In genomic region chr4:185689407-185689806, GRCh38 we compare ENCODE assay signal across 23 cellular contexts.
DNase-seq lines count a peak whose midpoint lies in the region; ATAC-seq and TF ChIP-seq lines count a peak whose summit lies in the region.
"Had no signal": no experiment of that assay in that cellular context is flagged by ENCODE, and none has a peak within 500 bp of the region (broad histone marks: within the 10 kb centered on the region; RNA-seq: fewer than 3 reads in every experiment).

No MANE protein-coding gene starts in this region.

- H3K9me3 ChIP-seq in left ventricle myocardium inferior (replicated peaks) (no peaks in the 10 kb centered on the region), tibial artery (no peaks in the 10 kb centered on the region)
- H3K9me3 ChIP-seq: BE2C had no signal

- DNase-seq in left ventricle myocardium inferior (no peak), left cardiac atrium (no peak), WTC11 (ENCODE audit: low spot score) (no peak), left lobe of liver (ENCODE audit: low spot score) (no peak), tibial artery (no peak)
- no peak for DNase-seq in activated CD4-positive, CD25-positive, alpha-beta regulatory T cell (lab: John Stamatoyannopoulos, UW)
- DNase-seq: ACHN; BE2C; C1 segment of cervical spinal cord; CD4-positive, CD25-positive, alpha-beta regulatory T cell; CD8-positive, alpha-beta memory T cell; COR-L47; DMS 273 treated with DMSO at 0.1 percent for 48 hours; DMS53; DND-41; EL; GM23248; H7; HFFc6 had no signal

- intact Hi-C loops in left ventricle myocardium inferior (cut with micrococcal nuclease) (no loop called here), left cardiac atrium (cut with DNase I) (no loop called here), tibial artery (cut with DNase I; ENCODE audit: low total_unique reads) (no loop called here)

- H3K27ac Mint-ChIP-seq in WTC11, result no peak overlapping the region
- H3K27ac Mint-ChIP-seq: CD4-positive, CD25-positive, alpha-beta regulatory T cell; CD8-positive, alpha-beta memory T cell; HFFc6 had no signal

- H3K36me3 ChIP-seq in left ventricle myocardium inferior (peaks cover 13% of the 10 kb centered on the region), tibial artery (no peaks in the 10 kb centered on the region)
- H3K36me3 ChIP-seq: BE2C had no signal

- H3K27ac ChIP-seq in left ventricle myocardium inferior (replicated peaks) (peak overlapping the region; percentile 77), tibial artery (peak overlapping the region; percentile 86 to 88)
- H3K27ac ChIP-seq: GM23248, HL-60 had no signal

- H3K4me1 ChIP-seq in left ventricle myocardium inferior, result peaks cover 84% of the 10 kb centered on the region
- peaks cover 0 to 68% (median 21%) of the 10 kb centered on the region in 4 donors for H3K4me1 ChIP-seq in tibial artery
- H3K4me1 ChIP-seq: BE2C had no signal

- CTCF ChIA-PET in WTC11 (lab: Charles Lee), result no interaction called here

- no peaks in the 10 kb centered on the region for H3K36me3 Mint-ChIP-seq in WTC11
- H3K36me3 Mint-ChIP-seq: CD4-positive, CD25-positive, alpha-beta regulatory T cell; CD8-positive, alpha-beta memory T cell had no signal

- no peak overlapping the region for H3K4me3 Mint-ChIP-seq in WTC11
- H3K4me3 Mint-ChIP-seq: CD4-positive, CD25-positive, alpha-beta regulatory T cell; CD8-positive, alpha-beta memory T cell; HFFc6 had no signal

- no peaks in the 10 kb centered on the region for H3K27me3 Mint-ChIP-seq in WTC11 (ENCODE audit: low read depth)
- H3K27me3 Mint-ChIP-seq: CD4-positive, CD25-positive, alpha-beta regulatory T cell had no signal

- no peak for TF ChIP-seq CTCF in left ventricle myocardium inferior (IDR thresholded peaks at IDR 0.05; ENCODE audit: borderline replicate concordance)
- TF ChIP-seq CTCF in WTC11 (IDR thresholded peaks at IDR 0.05), result no peak
- no peak for TF ChIP-seq CTCF in tibial artery (IDR thresholded peaks at IDR 0.05)

- POLR2A ChIA-PET in WTC11 (lab: Charles Lee), result no interaction called here

- H3K4me3 ChIP-seq in left ventricle myocardium inferior (no peak overlapping the region), tibial artery (no peak overlapping the region)
- H3K4me3 ChIP-seq: GM12878, GM23248 had no signal

- no peaks in the 10 kb centered on the region for H3K9me3 Mint-ChIP-seq in WTC11
- H3K9me3 Mint-ChIP-seq: CD4-positive, CD25-positive, alpha-beta regulatory T cell; CD8-positive, alpha-beta memory T cell; HFFc6 had no signal

- ATAC-seq in left cardiac atrium (no peak), WTC11 (peak; percentile 41; the same call in 1 of the 2 replicates), left lobe of liver (peak; percentile 27), GM19395 (IDR thresholded peaks at IDR 0.05; ENCODE audit: unreplicated experiment) (no peak)
- ATAC-seq: GM12878, HCT116 had no signal

- no peaks in the 10 kb centered on the region for H3K27me3 ChIP-seq in left ventricle myocardium inferior (ENCODE audit: low read depth)
- H3K27me3 ChIP-seq in tibial artery, result no peaks in the 10 kb centered on the region
- H3K27me3 ChIP-seq: BE2C had no signal

- H3K4me1 Mint-ChIP-seq in WTC11, result peaks cover 16% of the 10 kb centered on the region
- H3K4me1 Mint-ChIP-seq: CD4-positive, CD25-positive, alpha-beta regulatory T cell; CD8-positive, alpha-beta memory T cell had no signal

TF ChIP-seq in WTC11, 78 proteins besides CTCF, POLR2A, EP300 and RAD21:
- TF ChIP-seq MAX (CRISPR knock-in tag; IDR thresholded peaks at IDR 0.05) (peak; percentile 30; the same call in 1 of the 2 replicates), ZNF423 (CRISPR knock-in tag; IDR thresholded peaks at IDR 0.05) (no peak)
TF ChIP-seq in WTC11: peak in this region for 1.

Comparison
In these comparisons a context has a peak if more than half of its experiments do, and no peak if none do; other contexts are left out.
1. ATAC-seq: peak in WTC11 (single experiment) and left lobe of liver (single experiment); none in left cardiac atrium (0 of 2) and GM19395 (single experiment).